Comparison of ENCODE assay signal across 40 cellular contexts in genomic region chr16:48025359-48025758, GRCh38.
"Had no signal": no experiment of that assay in that cellular context is flagged by ENCODE, and none has a peak within 500 bp of the region (broad histone marks: within the 10 kb centered on the region; RNA-seq: fewer than 3 reads in every experiment).

No MANE protein-coding gene starts in this region.

- H3K27me3 ChIP-seq: brain microvascular endothelial cell, cardiac muscle cell, MG63 had no signal

- H3K27ac ChIP-seq: brain microvascular endothelial cell, cardiac muscle cell, RWPE1, WERI-Rb-1 had no signal

- H3K4me1 Mint-ChIP-seq: activated CD4-positive, alpha-beta memory T cell treated with anti-CD3 and anti-CD28 coated beads, Interleukin-2, amount 10 ng/mL, durations not matched to agents 7 days and 5 days; activated CD8-positive, alpha-beta memory T cell treated with anti-CD3 and anti-CD28 coated beads, Interleukin-2, amount 10 ng/mL, durations not matched to agents 7 days and 5 days; activated naive CD8-positive, alpha-beta T cell treated with anti-CD3 and anti-CD28 coated beads for 36 hours; activated T-helper 17 cell treated with anti-CD3 and anti-CD28 coated beads, Interleukin-2, amount 50 U/mL, for 72 hours; IgD-negative memory B cell; T-cell; T-helper 17 cell had no signal

- H3K9me3 ChIP-seq: MG63 had no signal

- H3K27me3 Mint-ChIP-seq: activated naive CD8-positive, alpha-beta T cell treated with anti-CD3 and anti-CD28 coated beads for 36 hours had no signal

- H3K27ac Mint-ChIP-seq: activated CD4-positive, alpha-beta memory T cell treated with anti-CD3 and anti-CD28 coated beads, Interleukin-2, amount 10 ng/mL, durations not matched to agents 7 days and 5 days; activated CD8-positive, alpha-beta memory T cell treated with anti-CD3 and anti-CD28 coated beads, Interleukin-2, amount 10 ng/mL, durations not matched to agents 7 days and 5 days; activated naive CD8-positive, alpha-beta T cell treated with anti-CD3 and anti-CD28 coated beads for 36 hours; activated T-cell treated with anti-CD3 and anti-CD28 coated beads, Interleukin-2, amount 50 U/mL, for 72 hours; activated T-helper 17 cell treated with anti-CD3 and anti-CD28 coated beads, Interleukin-2, amount 50 U/mL, for 72 hours; IgD-negative memory B cell; T-cell; T-helper 17 cell had no signal

- H3K36me3 ChIP-seq: brain microvascular endothelial cell, cardiac muscle cell, MG63, WERI-Rb-1 had no signal

- DNase-seq: activated CD4-positive, alpha-beta memory T cell treated with anti-CD3 and anti-CD28 coated beads, Interleukin-2, amount 10 ng/mL, durations not matched to agents 7 days and 5 days; activated CD4-positive, alpha-beta T cell treated with anti-CD3 and anti-CD28 coated beads for 1 hour; activated CD4-positive, alpha-beta T cell treated with anti-CD3 and anti-CD28 coated beads for 48 hours; activated CD4-positive, CD25-positive, alpha-beta regulatory T cell; activated CD8-positive, alpha-beta memory T cell treated with anti-CD3 and anti-CD28 coated beads for 24 hours; activated CD8-positive, alpha-beta memory T cell treated with anti-CD3 and anti-CD28 coated beads, Interleukin-2, amount 10 ng/mL, durations not matched to agents 7 days and 5 days; activated CD8-positive, alpha-beta memory T cell treated with anti-CD3 and anti-CD28 coated beads, Interleukin-2, amount 50 U/mL, for 48 hours; activated effector memory CD4-positive, alpha-beta T cell treated with anti-CD3 and anti-CD28 coated beads, Interleukin-2, amount 50 U/mL, for 16 hours; activated naive CD4-positive, alpha-beta T cell; activated naive CD4-positive, alpha-beta T cell treated with anti-CD3 and anti-CD28 coated beads, Interleukin-2, amount 50 U/mL, for 16 hours; activated naive CD8-positive, alpha-beta T cell treated with anti-CD3 and anti-CD28 coated beads for 36 hours; activated T-cell treated with anti-CD3 and anti-CD28 coated beads, Interleukin-2, amount 50 U/mL, for 72 hours; amniotic stem cell; aorta; brain microvascular endothelial cell; Kasumi-1; KBM-7; MG63; NCI-H1048; NCI-H1105 treated with DMSO at 0.1 percent for 48 hours; NCI-H1436; NCI-H1694; NCI-H1930; NCI-H2081 treated with DMSO at 0.1 percent for 48 hours; NCI-H226; NCI-H446 treated with DMSO at 0.1 percent for 48 hours; NCI-H524; NCI-H69; NCI-H82; SIG-M5; T-cell; T-helper 17 cell; T-helper 9 cell; WERI-Rb-1 had no signal

- H3K36me3 Mint-ChIP-seq: activated CD8-positive, alpha-beta memory T cell treated with anti-CD3 and anti-CD28 coated beads, Interleukin-2, amount 10 ng/mL, durations not matched to agents 7 days and 5 days; activated naive CD8-positive, alpha-beta T cell treated with anti-CD3 and anti-CD28 coated beads for 36 hours; IgD-negative memory B cell; T-cell had no signal

- H3K4me3 ChIP-seq: cardiac muscle cell, MG63 had no signal

- H3K4me3 Mint-ChIP-seq: activated CD4-positive, alpha-beta memory T cell treated with anti-CD3 and anti-CD28 coated beads, Interleukin-2, amount 10 ng/mL, durations not matched to agents 7 days and 5 days; activated CD8-positive, alpha-beta memory T cell treated with anti-CD3 and anti-CD28 coated beads, Interleukin-2, amount 10 ng/mL, durations not matched to agents 7 days and 5 days; activated naive CD8-positive, alpha-beta T cell treated with anti-CD3 and anti-CD28 coated beads for 36 hours; activated T-cell treated with anti-CD3 and anti-CD28 coated beads, Interleukin-2, amount 50 U/mL, for 72 hours; activated T-helper 17 cell treated with anti-CD3 and anti-CD28 coated beads, Interleukin-2, amount 50 U/mL, for 72 hours; IgD-negative memory B cell; T-cell; T-helper 17 cell had no signal

- ATAC-seq: activated CD8-positive, alpha-beta memory T cell treated with anti-CD3 and anti-CD28 coated beads, Interleukin-2, amount 10 ng/mL, durations not matched to agents 7 days and 5 days; activated T-cell treated with anti-CD3 and anti-CD28 coated beads, Interleukin-2, amount 50 U/mL, for 72 hours; activated T-helper 17 cell treated with anti-CD3 and anti-CD28 coated beads, Interleukin-2, amount 50 U/mL, for 72 hours; Right ventricle myocardium inferior; SK-N-SH treated with all-trans-retinoic acid at 6 μM for 48 hours; T-cell; T-helper 17 cell had no signal

- H3K9me3 Mint-ChIP-seq: activated CD4-positive, alpha-beta memory T cell treated with anti-CD3 and anti-CD28 coated beads, Interleukin-2, amount 10 ng/mL, durations not matched to agents 7 days and 5 days; activated T-cell treated with anti-CD3 and anti-CD28 coated beads, Interleukin-2, amount 50 U/mL, for 72 hours; activated T-helper 17 cell treated with anti-CD3 and anti-CD28 coated beads, Interleukin-2, amount 50 U/mL, for 72 hours; T-cell had no signal
